10 cellular contexts compared by ENCODE assay signal in genomic region chr10:117543999-117544728, GRCh38. TPM values are rescaled to one million over a fixed set of nuclear protein-coding genes. Genes with fewer than 3 reads are reported as not detected.
DNase-seq lines count a peak whose midpoint lies in the region; ATAC-seq and TF ChIP-seq lines count a peak whose summit lies in the region.
"Had no signal": no experiment of that assay in that cellular context is flagged by ENCODE, and none has a peak within 500 bp of the region (broad histone marks: within the 10 kb centered on the region; RNA-seq: fewer than 3 reads in every experiment).

No MANE protein-coding gene starts in this region.

- H3K4me1 ChIP-seq in mammary epithelial cell (ENCODE audit: insufficient read depth, low read length): peaks cover 12% of the 10 kb centered on the region
- H3K4me1 ChIP-seq in uterus: peaks cover 0 to 3% of the 10 kb centered on the region in 2 donors

- no peaks in the 10 kb centered on the region for H3K79me2 ChIP-seq in mammary epithelial cell (ENCODE audit: insufficient read depth, low read length)

- DNase-seq in cardiac septum (ENCODE audit: low spot score) (peak; percentile 4), left cardiac atrium (no peak), mammary epithelial cell (no peak), mesothelial cell of epicardium (ENCODE audit: low spot score in 2 of 2, unreplicated experiment in 2 of 2) (peak in 1 of 2 experiments; percentile 52), uterus (peak in 1 of 2 donors; percentile 34), activated gamma-delta T cell treated with Interleukin-2 at 50 U/mL for 16 hours (no peak)
- DNase-seq in activated CD4-positive, CD25-positive, alpha-beta regulatory T cell (lab: John Stamatoyannopoulos, UW): no peak
- DNase-seq: DMS153, T-helper 9 cell had no signal

- H3K9me3 Mint-ChIP-seq in mesothelial cell of epicardium: no peaks in the 10 kb centered on the region

- H3K9me3 ChIP-seq in mammary epithelial cell (replicated peaks; ENCODE audit: insufficient read depth, low read length) (no peaks in the 10 kb centered on the region), uterus (no peaks in the 10 kb centered on the region)

- H3K4me3 ChIP-seq in mammary epithelial cell (replicated peaks in 1 of 3; ENCODE audit: insufficient read depth in 1 of 3, low read depth in 2 of 3, low read length in 3 of 3): no peak overlapping the region
- peak overlapping the region; percentile 60 to 77 for H3K4me3 ChIP-seq in uterus

- peak overlapping the region; percentile 78 for H3K4me2 ChIP-seq in mammary epithelial cell (ENCODE audit: insufficient read depth, low read depth, low read length)

- no peak overlapping the region for H3K27ac ChIP-seq in mammary epithelial cell (ENCODE audit: insufficient read depth, low read depth, low read length)
- H3K27ac ChIP-seq in uterus: peak overlapping the region; percentile 98

- H3K4me1 Mint-ChIP-seq in mesothelial cell of epicardium: peaks cover 25% of the 10 kb centered on the region

- no peak for TF ChIP-seq CTCF in mammary epithelial cell (conservative IDR thresholded peaks at IDR 0.05 in 1 of 2, IDR thresholded peaks at IDR 0.05 in 1 of 2; ENCODE audit: extremely low read depth in 1 of 2, insufficient read depth in 1 of 2, low read depth in 1 of 2, low read length in 2 of 2)
- TF ChIP-seq CTCF in mesothelial cell of epicardium (IDR thresholded peaks at IDR 0.05; ENCODE audit: unreplicated experiment): no peak
- no peak for TF ChIP-seq CTCF in uterus (IDR thresholded peaks at IDR 0.05)

- intact Hi-C loops in cardiac septum (cut with DNase I) (loop anchor here (10.0 kb wide), 1 partner anchor 561 kb away; no protein-coding TSS in a partner anchor), left cardiac atrium (cut with DNase I) (no loop called here), mammary epithelial cell (cut with micrococcal nuclease) (no loop called here), uterus (cut with DNase I; ENCODE audit: low total_unique reads) (loop anchor here (2.0 to 10.0 kb wide), 3 partner anchors 99 to 701 kb away; no protein-coding TSS in a partner anchor)

- peak overlapping the region; percentile 59 for H3K27ac Mint-ChIP-seq in mesothelial cell of epicardium

- H3K4me3 Mint-ChIP-seq in mesothelial cell of epicardium: peak overlapping the region; percentile 65

- ATAC-seq in left cardiac atrium (no peak), HG03469 (IDR thresholded peaks at IDR 0.05; ENCODE audit: unreplicated experiment) (no peak)

- peaks cover 8% of the 10 kb centered on the region for H4K20me1 ChIP-seq in mammary epithelial cell (ENCODE audit: insufficient read depth, low read length)

- in situ Hi-C loops in mammary epithelial cell (cut with MboI; ENCODE audit: low sequenced_read_pairs in 2 of 2): no loop called here

- BruUV-seq in mammary epithelial cell (replicated peaks; lab: Mats Ljungman, UMichigan): no TSS peak

- H3K9ac ChIP-seq in mammary epithelial cell (ENCODE audit: insufficient read depth, low read length): no peak overlapping the region

- H2AFZ ChIP-seq in mammary epithelial cell (ENCODE audit: low read depth, low read length): peak overlapping the region; percentile 49

- dilution Hi-C loops in mammary epithelial cell (cut with HindIII; ENCODE audit: low sequenced_read_pairs): no loop called here

- H3K36me3 ChIP-seq in mammary epithelial cell (ENCODE audit: insufficient read depth, low read length) (no peaks in the 10 kb centered on the region), uterus (no peaks in the 10 kb centered on the region)

- peaks cover 1% of the 10 kb centered on the region for H3K36me3 Mint-ChIP-seq in mesothelial cell of epicardium

- peaks cover 96% of the 10 kb centered on the region for H3K27me3 Mint-ChIP-seq in mesothelial cell of epicardium (ENCODE audit: low read depth)

- 7% methylated on average over 36 of the region's 42 CpGs for WGBS in mammary epithelial cell (ENCODE audit: low coverage, missing lambda C conversion rate)

- CTCF ChIA-PET in mammary epithelial cell (lab: Charles Lee; ENCODE audit: low non-redundant PET): no interaction called here

- peaks cover 78% of the 10 kb centered on the region for H3K27me3 ChIP-seq in mammary epithelial cell (ENCODE audit: insufficient read depth, low read length)
- H3K27me3 ChIP-seq in uterus: no peaks in the 10 kb centered on the region

- TF ChIP-seq POLR2A in uterus (IDR thresholded peaks at IDR 0.05): no peak

RNA-seq across cellular contexts. Expression of gene EMX2, which starts 1.6 kb away (rescaled TPM):
- 0.19 TPM for total RNA-seq in cardiac septum
- under 1 TPM; 0.26 to 0.56 TPM for total RNA-seq in left cardiac atrium
- total RNA-seq in mammary epithelial cell: not detected
- not detected for polyA plus RNA-seq in mammary epithelial cell
- not detected for polyA minus RNA-seq in mammary epithelial cell
- total RNA-seq in mesothelial cell of epicardium: 2.0 to 3.0 TPM (median 2.8 TPM) in 3 replicates
- 100 to 1,000 TPM in 1 of 4 donors, 10 to 100 TPM in 2, 1 to 10 TPM in 1; 6.7 to 154 (median 17.1) TPM for total RNA-seq in uterus

Comparison
In these comparisons a context has a peak if more than half of its experiments do, and no peak if none do; other contexts are left out.
1. intact Hi-C loops: an anchor here in cardiac septum (10.0 kb wide) and uterus (2.0 to 10.0 kb wide); none called in left cardiac atrium and mammary epithelial cell.
2. H3K4me3 ChIP-seq: peak in uterus (2 of 2); none in mammary epithelial cell (0 of 3).